20 cellular contexts compared by ENCODE assay signal in the genomic region with DNA sequence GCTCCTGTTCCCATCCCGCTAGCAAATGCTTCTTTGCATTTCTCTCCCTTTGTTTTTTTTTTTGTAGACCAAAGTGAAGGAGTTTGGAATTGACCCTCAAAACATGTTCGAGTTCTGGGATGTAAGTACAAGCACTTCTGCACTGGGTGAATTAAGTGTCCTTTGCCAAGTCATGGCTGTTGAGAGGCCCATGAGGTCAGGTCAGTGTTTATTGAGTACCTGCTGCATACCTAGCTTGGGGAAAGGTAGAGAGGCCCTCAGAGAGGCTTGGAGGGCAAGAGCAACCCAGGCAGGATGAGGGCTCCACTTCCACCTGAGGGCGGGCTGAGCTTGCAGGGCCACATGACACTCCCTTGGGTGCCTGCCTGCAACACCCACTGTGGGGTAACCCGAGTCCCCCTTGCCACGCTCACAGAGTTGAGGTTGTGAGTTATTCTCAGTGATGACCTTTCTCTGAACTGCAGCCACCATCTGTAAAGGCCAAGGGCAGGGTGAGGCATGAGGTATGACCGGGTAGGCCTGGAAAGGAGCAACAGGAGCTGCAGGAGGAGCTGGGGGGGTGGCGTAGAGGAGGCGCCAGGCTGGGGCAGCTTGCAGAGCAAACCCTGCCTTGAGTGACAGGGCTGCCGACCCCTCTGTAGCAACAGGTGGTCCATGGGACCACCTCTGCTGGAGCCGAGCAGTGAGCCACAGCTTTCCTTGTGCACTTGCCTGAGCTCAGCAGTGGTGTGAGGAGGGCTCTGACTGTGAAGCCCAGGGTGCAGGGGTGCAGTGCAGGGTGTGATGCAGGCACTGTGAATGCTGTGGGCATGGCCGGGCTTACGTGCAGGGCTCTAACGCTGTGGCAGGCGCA. TPM values are rescaled to one million over a fixed set of nuclear protein-coding genes. Genes with fewer than 3 reads are reported as not detected.
DNase-seq lines count a peak whose midpoint lies in the region; ATAC-seq, FAIRE-seq and TF ChIP-seq lines count a peak whose summit lies in the region.
"Had no signal": no experiment of that assay in that cellular context is flagged by ENCODE, and none has a peak within 500 bp of the region (broad histone marks: within the 10 kb centered on the region; RNA-seq: fewer than 3 reads in every experiment).

No MANE protein-coding gene starts in this region.

- H3K27me3 ChIP-seq in K562 (ENCODE audit: control insufficient read depth in 2 of 2, insufficient read depth in 2 of 2, low read length in 2 of 2) (no peaks in the 10 kb centered on the region), gastrocnemius medialis (no peaks in the 10 kb centered on the region), thyroid gland (no peaks in the 10 kb centered on the region), mesendoderm (ENCODE audit: insufficient read depth, low read length, poor library complexity) (no peaks in the 10 kb centered on the region)

- H2BK15ac ChIP-seq in mesendoderm (replicated peaks; ENCODE audit: low read depth), result no peak overlapping the region

- H3K4me2 ChIP-seq in K562 (ENCODE audit: insufficient read depth, low read length) (no peak overlapping the region), mesendoderm (ENCODE audit: low read length) (no peak overlapping the region)
- H3K4me2 ChIP-seq: A549 had no signal

- peaks cover 8% of the 10 kb centered on the region; the same call in 2 of the 3 replicates for H3K79me2 ChIP-seq in K562 (ENCODE audit: control insufficient read depth, insufficient read depth, low read length)
- no peaks in the 10 kb centered on the region for H3K79me2 ChIP-seq in mesendoderm (ENCODE audit: control insufficient read depth, insufficient read depth, low read length)

- no peak overlapping the region for H2BK120ac ChIP-seq in mesendoderm (ENCODE audit: low read depth, low read length)

- H3K18ac ChIP-seq in mesendoderm (ENCODE audit: low read length), result no peak overlapping the region

- no peaks in the 10 kb centered on the region for H4K20me1 ChIP-seq in K562 (replicated peaks; ENCODE audit: control insufficient read depth, insufficient read depth, low read length)

- no peaks in the 10 kb centered on the region for H3K27me3 Mint-ChIP-seq in activated naive CD8-positive, alpha-beta T cell treated with anti-CD3 and anti-CD28 coated beads, Interleukin-2, amount 50 U/mL, for 24 hours
- H3K27me3 Mint-ChIP-seq in activated naive CD8-positive, alpha-beta T cell treated with anti-CD3 and anti-CD28 coated beads for 36 hours, result no peaks in the 10 kb centered on the region
- H3K27me3 Mint-ChIP-seq: CD4-positive, alpha-beta T cell had no signal

- no peaks in the 10 kb centered on the region for H3K79me1 ChIP-seq in mesendoderm (ENCODE audit: low read length)

- H3K27ac Mint-ChIP-seq in activated naive CD8-positive, alpha-beta T cell treated with anti-CD3 and anti-CD28 coated beads, Interleukin-2, amount 50 U/mL, for 24 hours, result no peak overlapping the region
- no peak overlapping the region for H3K27ac Mint-ChIP-seq in activated naive CD8-positive, alpha-beta T cell treated with anti-CD3 and anti-CD28 coated beads for 36 hours
- H3K27ac Mint-ChIP-seq: CD4-positive, alpha-beta T cell had no signal

- TF ChIP-seq CTCF in K562 (IDR thresholded peaks at IDR 0.05 in 2 of 3, conservative IDR thresholded peaks at IDR 0.05 in 1 of 3; ENCODE audit: insufficient read depth in 2 of 3, low read depth in 1 of 3, low read length in 3 of 3), result no peak
- TF ChIP-seq CTCF in gastrocnemius medialis (IDR thresholded peaks at IDR 0.05 in 4 of 5, conservative IDR thresholded peaks at IDR 0.05 in 1 of 5), result no peak
- no peak for TF ChIP-seq CTCF in thyroid gland (IDR thresholded peaks at IDR 0.05)

- H2AK5ac ChIP-seq in mesendoderm (ENCODE audit: low read length), result no peak overlapping the region

- H4K8ac ChIP-seq in mesendoderm (ENCODE audit: low read depth, low read length), result no peak overlapping the region

- no peak for TF ChIP-seq EP300 in K562 (IDR thresholded peaks at IDR 0.05; ENCODE audit: low read length)

- intact Hi-C loops in K562 (cut with micrococcal nuclease), result no loop called here
- intact Hi-C loops in gastrocnemius medialis (cut with DNase I; ENCODE audit: low total_unique reads), result no loop called here
- intact Hi-C loops in thyroid gland (cut with DNase I), result no loop called here

- CTCF ChIA-PET in K562 (lab: Yijun Ruan, JAX; ENCODE audit: low intra/inter-chr PET ratio), result no interaction called here

- H3K36me3 Mint-ChIP-seq in activated naive CD8-positive, alpha-beta T cell treated with anti-CD3 and anti-CD28 coated beads, Interleukin-2, amount 50 U/mL, for 24 hours (ENCODE audit: low read depth), result peaks cover 68% of the 10 kb centered on the region
- H3K36me3 Mint-ChIP-seq in activated naive CD8-positive, alpha-beta T cell treated with anti-CD3 and anti-CD28 coated beads for 36 hours, result peaks cover 55% of the 10 kb centered on the region

- H3K27ac ChIP-seq in K562 (ENCODE audit: extremely low read depth, low read depth, low read length), result no peak overlapping the region
- H3K27ac ChIP-seq in gastrocnemius medialis, result peak overlapping the region; percentile 13 to 87 (median 47)
- no peak overlapping the region for H3K27ac ChIP-seq in thyroid gland
- H3K27ac ChIP-seq in mesendoderm (ENCODE audit: low read depth, low read length), result no peak overlapping the region
- H3K27ac ChIP-seq: 22Rv1, A549, C4-2B, GM23248 had no signal

- no peak for FAIRE-seq in K562 (lab: Jason Lieb, UNC)
- FAIRE-seq: A549, D721Med, G401.6, GM12891, GM19239 had no signal

- no peaks in the 10 kb centered on the region for H3K9me3 Mint-ChIP-seq in activated naive CD8-positive, alpha-beta T cell treated with anti-CD3 and anti-CD28 coated beads, Interleukin-2, amount 50 U/mL, for 24 hours
- H3K9me3 Mint-ChIP-seq in activated naive CD8-positive, alpha-beta T cell treated with anti-CD3 and anti-CD28 coated beads for 36 hours, result no peaks in the 10 kb centered on the region
- H3K9me3 Mint-ChIP-seq: CD4-positive, alpha-beta T cell had no signal

- no peak overlapping the region; a peak in 1 of 4 replicates for H3K9ac ChIP-seq in K562 (ENCODE audit: insufficient read depth in 1 of 2, low read depth in 2 of 2, low read length in 2 of 2)
- H3K9ac ChIP-seq in mesendoderm (ENCODE audit: low read length), result no peak overlapping the region
- H3K9ac ChIP-seq: GM23248 had no signal

- peaks cover 92% of the 10 kb centered on the region for H3K36me3 ChIP-seq in K562 (ENCODE audit: control insufficient read depth, insufficient read depth, low read length)
- peaks cover 0 to 83% of the 10 kb centered on the region in 2 donors for H3K36me3 ChIP-seq in gastrocnemius medialis
- peaks cover 53 to 71% of the 10 kb centered on the region in 2 donors for H3K36me3 ChIP-seq in thyroid gland
- H3K36me3 ChIP-seq in mesendoderm (ENCODE audit: control insufficient read depth, insufficient read depth, low read length), result peaks cover 26% of the 10 kb centered on the region

- no peak for DNase-seq in activated naive CD8-positive, alpha-beta T cell treated with anti-CD3 and anti-CD28 coated beads, Interleukin-2, amount 50 U/mL, for 24 hours
- DNase-seq in activated naive CD8-positive, alpha-beta T cell treated with anti-CD3 and anti-CD28 coated beads for 36 hours, result no peak
- no peak for DNase-seq in K562 (ENCODE audit: extremely low read depth in 1 of 4, low spot score in 3 of 4)
- DNase-seq in myocyte (ENCODE audit: low read depth), result peak; percentile 46
- peak in 1 of 2 donors; percentile 94 for DNase-seq in gastrocnemius medialis
- no peak for DNase-seq in thyroid gland
- no peak for DNase-seq in stimulated activated CD4-positive, alpha-beta T cell treated with anti-CD3 and anti-CD28 coated beads, Interleukin-4, amount 100 ng/mL, for 24 hours
- no peak for DNase-seq in mesendoderm
- DNase-seq: AML-193; Caco-2; CD4-positive, alpha-beta T cell; GM23248 had no signal

- no peak overlapping the region for H2BK5ac ChIP-seq in mesendoderm (ENCODE audit: low read length)

- H2AFZ ChIP-seq in K562 (ENCODE audit: low read depth, low read length), result no peak overlapping the region
- H2AFZ ChIP-seq: GM23248 had no signal

- no peak overlapping the region for H4K5ac ChIP-seq in mesendoderm (ENCODE audit: low read length)

- H3K4me3 ChIP-seq in K562 (no peak overlapping the region), gastrocnemius medialis (no peak overlapping the region), thyroid gland (replicated peaks in 1 of 3) (no peak overlapping the region), mesendoderm (ENCODE audit: low read length) (no peak overlapping the region)
- H3K4me3 ChIP-seq: A549, GM23248, HAP-1 had no signal

- peak; percentile 18 for ATAC-seq in activated naive CD8-positive, alpha-beta T cell treated with anti-CD3 and anti-CD28 coated beads, Interleukin-2, amount 50 U/mL, for 24 hours
- no peak for ATAC-seq in K562
- ATAC-seq in gastrocnemius medialis, result peak; percentile 27 to 97
- ATAC-seq: A549 had no signal

- 95% methylated on average over 14 of the region's 14 CpGs for WGBS in K562 (ENCODE audit: insufficient coverage, low coverage, missing lambda C conversion rate)
- WGBS in thyroid gland, 2 donors, result 92 to 97% methylated on average over 8 to 14 of the region's 14 CpGs
- WGBS in mesendoderm (ENCODE audit: extremely low coverage, insufficient coverage, low lambda C conversion rate), result no CpG with 5 or more reads among the region's 14 CpGs

- no peaks in the 10 kb centered on the region; a peak in 1 of 5 replicates for H3K4me1 ChIP-seq in K562 (replicated peaks in 1 of 2; ENCODE audit: control insufficient read depth in 2 of 2, insufficient read depth in 2 of 2, low read length in 2 of 2)
- H3K4me1 ChIP-seq in gastrocnemius medialis, result peaks cover 20 to 21% of the 10 kb centered on the region in 2 donors
- H3K4me1 ChIP-seq in thyroid gland, result no peaks in the 10 kb centered on the region
- no peaks in the 10 kb centered on the region for H3K4me1 ChIP-seq in mesendoderm (ENCODE audit: control insufficient read depth, low read depth, low read length)
- H3K4me1 ChIP-seq: A549, Caco-2, HAP-1 had no signal

- H3K23ac ChIP-seq in mesendoderm (ENCODE audit: low read length), result no peak overlapping the region

- no peaks in the 10 kb centered on the region for H3K4me1 Mint-ChIP-seq in activated naive CD8-positive, alpha-beta T cell treated with anti-CD3 and anti-CD28 coated beads, Interleukin-2, amount 50 U/mL, for 24 hours
- no peaks in the 10 kb centered on the region for H3K4me1 Mint-ChIP-seq in activated naive CD8-positive, alpha-beta T cell treated with anti-CD3 and anti-CD28 coated beads for 36 hours

- H3K4me3 Mint-ChIP-seq in activated naive CD8-positive, alpha-beta T cell treated with anti-CD3 and anti-CD28 coated beads, Interleukin-2, amount 50 U/mL, for 24 hours, result no peak overlapping the region
- H3K4me3 Mint-ChIP-seq in activated naive CD8-positive, alpha-beta T cell treated with anti-CD3 and anti-CD28 coated beads for 36 hours, result no peak overlapping the region
- H3K4me3 Mint-ChIP-seq: CD4-positive, alpha-beta T cell had no signal

- POLR2A ChIA-PET in K562 (lab: Yijun Ruan, JAX), result interaction anchor here (0.6 to 0.8 kb wide), 3 partner anchors 12 to 247 kb away, joined by 3 read pairs; no protein-coding TSS in a partner anchor

- no peaks in the 10 kb centered on the region for H3K9me1 ChIP-seq in K562 (ENCODE audit: control insufficient read depth, insufficient read depth, low read length)

- no peak overlapping the region for H3K4ac ChIP-seq in mesendoderm (ENCODE audit: low read depth, low read length)

- BruUV-seq in K562 (replicated peaks; lab: Mats Ljungman, UMichigan), result no TSS peak

- H3K56ac ChIP-seq in mesendoderm (ENCODE audit: low read length), result no peak overlapping the region

- no peaks in the 10 kb centered on the region; the same call in 1 of the 2 replicates for H3K9me3 ChIP-seq in K562 (replicated peaks; ENCODE audit: control insufficient read depth, insufficient read depth, low read depth, low read length)
- no peaks in the 10 kb centered on the region for H3K9me3 ChIP-seq in gastrocnemius medialis
- H3K9me3 ChIP-seq in thyroid gland, result no peaks in the 10 kb centered on the region
- H3K9me3 ChIP-seq: A549, Caco-2, HAP-1 had no signal

- TF ChIP-seq RAD21 in K562 (CRISPR knock-in tag; conservative IDR thresholded peaks at IDR 0.05 in 1 of 2, IDR thresholded peaks at IDR 0.05 in 1 of 2), result no peak

- no peak for TF ChIP-seq POLR2A in K562 (conservative IDR thresholded peaks at IDR 0.05)
- no peak for TF ChIP-seq POLR2A in gastrocnemius medialis (IDR thresholded peaks at IDR 0.05)
- no peak for TF ChIP-seq POLR2A in thyroid gland (IDR thresholded peaks at IDR 0.05)

- in situ Hi-C loops in K562 (cut with MboI), result no loop called here
- in situ Hi-C loops in gastrocnemius medialis (cut with MboI; ENCODE audit: low sequenced_read_pairs in 4 of 4), result no loop called here

RNA-seq across cellular contexts. Expression of a gene that starts 16.6 kb away (rescaled TPM):
- 100 to 1,000 TPM; 698 to 708 TPM for total RNA-seq in activated naive CD8-positive, alpha-beta T cell treated with anti-CD3 and anti-CD28 coated beads for 36 hours
- total RNA-seq in K562 (2011; cell fraction: chromatin; rRNA removed; ENCODE audit: low replicate concordance), result 590 and 952 TPM in 2 replicates
- total RNA-seq in K562 (2011; cell fraction: nucleolus; rRNA removed), result 406 and 452 TPM in 2 replicates
- total RNA-seq in K562 (2011; cell fraction: nucleoplasm; rRNA removed), result 536 and 580 TPM in 2 replicates
- 140 and 173 TPM in 2 replicates for total RNA-seq in K562 (2014; rRNA removed)
- 95.8 and 118 TPM in 2 replicates for total RNA-seq in K562 (2014; rRNA removed; fragmentation: Illumina TruSeq; extraction: Trizol)
- total RNA-seq in K562 (2015; rRNA removed; fragmentation: Illumina TruSeq; extraction: Trizol), result 122 and 132 TPM in 2 replicates
- total RNA-seq in K562 (2021), result 349 and 358 TPM in 2 replicates
- 94.1 and 259 TPM in 2 replicates for polyA plus RNA-seq in K562 (2011; rRNA removed)
- 182 and 184 TPM in 2 replicates for polyA plus RNA-seq in K562 (2011; cell fraction: cytosol; rRNA removed)
- 344 and 354 TPM in 2 replicates for polyA plus RNA-seq in K562 (2011; cell fraction: nucleus; rRNA removed)
- 353 and 375 TPM in 2 replicates for polyA plus RNA-seq in K562 (2012)
- 306 and 322 TPM in 2 replicates for polyA plus RNA-seq in K562 (2014; fragmentation: Illumina TruSeq; extraction: Trizol)
- polyA plus RNA-seq in K562 (2014; fragmentation: Nextera tagmentation; extraction: Ambion mirVana), result 100 to 1,000 TPM in 1 of 2 experiments, 10 to 100 TPM in 1; 88.3 to 168 TPM
- polyA plus RNA-seq in K562 (2014; rRNA removed), result 114 and 116 TPM in 2 replicates
- polyA minus RNA-seq in K562 (2011; rRNA and poly(A)+ RNA removed), result 222 and 306 TPM in 2 replicates
- 368 and 561 TPM in 2 replicates for polyA minus RNA-seq in K562 (2011; cell fraction: cytosol; rRNA and poly(A)+ RNA removed)
- polyA minus RNA-seq in K562 (2011; cell fraction: nucleus; rRNA and poly(A)+ RNA removed), result 118 and 188 TPM in 2 replicates
- 111 and 124 TPM in 2 replicates for total RNA-seq in myocyte
- polyA plus RNA-seq in myocyte (2012), result 271 TPM
- total RNA-seq in gastrocnemius medialis, result 100 to 1,000 TPM in 3 of 4 donors, 10 to 100 TPM in 1; 83.2 to 231 (median 173) TPM
- total RNA-seq in thyroid gland, result 100 to 1,000 TPM; 118 to 446 (median 224) TPM
- 123 TPM for polyA plus RNA-seq in mesendoderm (2013, experiment 1 of 2)
- polyA plus RNA-seq in mesendoderm (2013, experiment 2 of 2), result 126 TPM

RNA-seq across cellular contexts. Expression of a gene that starts 22.6 kb away (rescaled TPM):
- 10 to 100 TPM; 42.0 to 43.7 TPM for total RNA-seq in activated naive CD8-positive, alpha-beta T cell treated with anti-CD3 and anti-CD28 coated beads for 36 hours
- total RNA-seq in K562 (2011; cell fraction: chromatin; rRNA removed; ENCODE audit: low replicate concordance), result 45.0 and 54.7 TPM in 2 replicates
- total RNA-seq in K562 (2011; cell fraction: nucleolus; rRNA removed), result 50.1 and 53.4 TPM in 2 replicates
- total RNA-seq in K562 (2011; cell fraction: nucleoplasm; rRNA removed), result 40.0 and 41.6 TPM in 2 replicates
- 56.5 and 83.0 TPM in 2 replicates for total RNA-seq in K562 (2014; rRNA removed)
- total RNA-seq in K562 (2014; rRNA removed; fragmentation: Illumina TruSeq; extraction: Trizol), result 61.9 and 68.5 TPM in 2 replicates
- total RNA-seq in K562 (2015; rRNA removed; fragmentation: Illumina TruSeq; extraction: Trizol), result 47.7 and 51.1 TPM in 2 replicates
- 48.6 and 56.3 TPM in 2 replicates for total RNA-seq in K562 (2021)
- 62.8 and 65.9 TPM in 2 replicates for polyA plus RNA-seq in K562 (2011; rRNA removed)
- 69.2 and 96.2 TPM in 2 replicates for polyA plus RNA-seq in K562 (2011; cell fraction: cytosol; rRNA removed)
- 32.6 and 34.5 TPM in 2 replicates for polyA plus RNA-seq in K562 (2011; cell fraction: nucleus; rRNA removed)
- 26.8 and 37.9 TPM in 2 replicates for polyA plus RNA-seq in K562 (2012)
- polyA plus RNA-seq in K562 (2014; fragmentation: Illumina TruSeq; extraction: Trizol), result 43.7 and 46.2 TPM in 2 replicates
- polyA plus RNA-seq in K562 (2014; fragmentation: Nextera tagmentation; extraction: Ambion mirVana), result 10 to 100 TPM; 12.1 to 14.6 TPM
- polyA plus RNA-seq in K562 (2014; rRNA removed), result 60.5 and 67.3 TPM in 2 replicates
- 62.3 and 71.3 TPM in 2 replicates for polyA minus RNA-seq in K562 (2011; rRNA and poly(A)+ RNA removed)
- polyA minus RNA-seq in K562 (2011; cell fraction: cytosol; rRNA and poly(A)+ RNA removed), result 16.2 and 17.5 TPM in 2 replicates
- polyA minus RNA-seq in K562 (2011; cell fraction: nucleus; rRNA and poly(A)+ RNA removed), result 12.8 and 20.4 TPM in 2 replicates
- total RNA-seq in myocyte, result 23.9 and 28.3 TPM in 2 replicates
- polyA plus RNA-seq in myocyte (2012), result 11.7 TPM
- total RNA-seq in gastrocnemius medialis, result 10 to 100 TPM; 18.1 to 49.8 (median 25.1) TPM
- total RNA-seq in thyroid gland, result 10 to 100 TPM in 3 of 4 donors, 1 to 10 TPM in 1; 7.9 to 15.9 (median 11.8) TPM
- polyA plus RNA-seq in mesendoderm (2013, experiment 1 of 2), result 72.4 TPM
- 67.4 TPM for polyA plus RNA-seq in mesendoderm (2013, experiment 2 of 2)

RNA-seq across cellular contexts. Expression of a gene that starts 46.6 kb away (rescaled TPM):
- total RNA-seq in activated naive CD8-positive, alpha-beta T cell treated with anti-CD3 and anti-CD28 coated beads for 36 hours, result 100 to 1,000 TPM; 174 to 177 TPM
- total RNA-seq in K562 (2011; cell fraction: chromatin; rRNA removed; ENCODE audit: low replicate concordance), result 209 and 222 TPM in 2 replicates
- 59.7 and 66.9 TPM in 2 replicates for total RNA-seq in K562 (2011; cell fraction: nucleolus; rRNA removed)
- 107 and 129 TPM in 2 replicates for total RNA-seq in K562 (2011; cell fraction: nucleoplasm; rRNA removed)
- total RNA-seq in K562 (2014; rRNA removed) (249 and 271 TPM in 2 replicates), K562 (2014; rRNA removed; fragmentation: Illumina TruSeq; extraction: Trizol) (297 and 375 TPM in 2 replicates), K562 (2015; rRNA removed; fragmentation: Illumina TruSeq; extraction: Trizol) (264 and 274 TPM in 2 replicates), K562 (2021) (196 and 199 TPM in 2 replicates), myocyte (91.5 and 102 TPM in 2 replicates), gastrocnemius medialis (100 to 1,000 TPM in 3 of 4 donors, 10 to 100 TPM in 1; 89.3 to 106 (median 102) TPM), thyroid gland (100 to 1,000 TPM in 2 of 4 donors, 10 to 100 TPM in 2; 70.3 to 108 (median 97.7) TPM)
- polyA plus RNA-seq in K562 (2011; rRNA removed) (345 and 444 TPM in 2 replicates), K562 (2014; fragmentation: Illumina TruSeq; extraction: Trizol) (230 and 254 TPM in 2 replicates), K562 (2014; fragmentation: Nextera tagmentation; extraction: Ambion mirVana) (10 to 100 TPM; 80.0 to 89.7 TPM), K562 (2014; rRNA removed) (266 and 283 TPM in 2 replicates)
- 156 and 219 TPM in 2 replicates for polyA plus RNA-seq in K562 (2011; cell fraction: cytosol; rRNA removed)
- polyA plus RNA-seq in K562 (2011; cell fraction: nucleus; rRNA removed), result 102 and 133 TPM in 2 replicates
- polyA plus RNA-seq in K562 (2012), result 188 and 336 TPM in 2 replicates
- 560 and 566 TPM in 2 replicates for polyA minus RNA-seq in K562 (2011; rRNA and poly(A)+ RNA removed)
- polyA minus RNA-seq in K562 (2011; cell fraction: cytosol; rRNA and poly(A)+ RNA removed), result 238 and 297 TPM in 2 replicates
- 43.4 and 84.3 TPM in 2 replicates for polyA minus RNA-seq in K562 (2011; cell fraction: nucleus; rRNA and poly(A)+ RNA removed)
- 54.7 TPM for polyA plus RNA-seq in myocyte (2012)
- 201 TPM for polyA plus RNA-seq in mesendoderm (2013, experiment 1 of 2)
- 204 TPM for polyA plus RNA-seq in mesendoderm (2013, experiment 2 of 2)

Comparison
In these comparisons a context has a peak if more than half of its experiments do, and no peak if none do; other contexts are left out.
1. H3K27ac ChIP-seq: peak in gastrocnemius medialis (4 of 4); none in K562 (single experiment), thyroid gland (0 of 3) and mesendoderm (single experiment).